2 cellular contexts compared by ENCODE assay signal in the genomic region with DNA sequence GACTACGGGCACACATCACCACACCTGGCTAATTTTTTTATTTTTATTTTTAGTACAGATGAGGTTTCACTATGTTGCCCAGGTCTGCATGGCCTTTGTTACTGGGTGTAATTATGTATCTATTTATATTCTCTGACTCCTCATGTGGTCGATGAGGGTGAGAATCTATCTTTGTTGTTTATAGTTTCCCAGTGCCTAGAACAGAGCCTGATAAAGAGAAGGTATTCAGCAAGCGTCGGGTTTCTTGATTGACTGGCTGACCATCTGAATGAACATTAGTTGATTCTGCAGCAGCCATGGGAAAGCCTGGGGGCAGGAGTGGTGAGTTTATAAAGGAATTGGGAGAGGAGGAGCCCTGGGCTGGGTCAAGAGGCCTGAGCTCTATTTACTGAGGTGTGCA.
TF ChIP-seq lines count a peak whose summit lies in the region.

No MANE protein-coding gene starts in this region.

TF ChIP-seq in GM12878, 131 proteins besides CTCF, POLR2A, EP300 and RAD21 (continued from another document):
- TF ChIP-seq ZNF217 (IDR thresholded peaks at IDR 0.05) (peak; percentile 69; the same call in 1 of the 2 replicates), IKZF2 (IDR thresholded peaks at IDR 0.05) (peak in 1 of 2 experiments; percentile 13; a peak in 1 of 4 replicates), ZNF384 (IDR thresholded peaks at IDR 0.05; ENCODE audit: borderline replicate concordance, low read depth, low read length) (no peak), BMI1 (IDR thresholded peaks at IDR 0.05; ENCODE audit: borderline replicate concordance) (no peak), FOXK2 (IDR thresholded peaks at IDR 0.05) (no peak)
- TF ChIP-seq, protein P1, sequence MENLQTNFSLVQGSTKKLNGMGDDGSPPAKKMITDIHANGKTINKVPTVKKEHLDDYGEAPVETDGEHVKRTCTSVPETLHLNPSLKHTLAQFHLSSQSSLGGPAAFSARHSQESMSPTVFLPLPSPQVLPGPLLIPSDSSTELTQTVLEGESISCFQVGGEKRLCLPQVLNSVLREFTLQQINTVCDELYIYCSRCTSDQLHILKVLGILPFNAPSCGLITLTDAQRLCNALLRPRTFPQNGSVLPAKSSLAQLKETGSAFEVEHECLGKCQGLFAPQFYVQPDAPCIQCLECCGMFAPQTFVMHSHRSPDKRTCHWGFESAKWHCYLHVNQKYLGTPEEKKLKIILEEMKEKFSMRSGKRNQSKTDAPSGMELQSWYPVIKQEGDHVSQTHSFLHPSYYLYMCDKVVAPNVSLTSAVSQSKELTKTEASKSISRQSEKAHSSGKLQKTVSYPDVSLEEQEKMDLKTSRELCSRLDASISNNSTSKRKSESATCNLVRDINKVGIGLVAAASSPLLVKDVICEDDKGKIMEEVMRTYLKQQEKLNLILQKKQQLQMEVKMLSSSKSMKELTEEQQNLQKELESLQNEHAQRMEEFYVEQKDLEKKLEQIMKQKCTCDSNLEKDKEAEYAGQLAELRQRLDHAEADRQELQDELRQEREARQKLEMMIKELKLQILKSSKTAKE (IDR thresholded peaks at IDR 0.05; ENCODE audit: low read depth, poor library complexity, severe bottlenecking), result peak; percentile 39
- TF ChIP-seq, protein P2, sequence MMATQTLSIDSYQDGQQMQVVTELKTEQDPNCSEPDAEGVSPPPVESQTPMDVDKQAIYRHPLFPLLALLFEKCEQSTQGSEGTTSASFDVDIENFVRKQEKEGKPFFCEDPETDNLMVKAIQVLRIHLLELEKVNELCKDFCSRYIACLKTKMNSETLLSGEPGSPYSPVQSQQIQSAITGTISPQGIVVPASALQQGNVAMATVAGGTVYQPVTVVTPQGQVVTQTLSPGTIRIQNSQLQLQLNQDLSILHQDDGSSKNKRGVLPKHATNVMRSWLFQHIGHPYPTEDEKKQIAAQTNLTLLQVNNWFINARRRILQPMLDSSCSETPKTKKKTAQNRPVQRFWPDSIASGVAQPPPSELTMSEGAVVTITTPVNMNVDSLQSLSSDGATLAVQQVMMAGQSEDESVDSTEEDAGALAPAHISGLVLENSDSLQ (IDR thresholded peaks at IDR 0.05), result peak; percentile 75

TF ChIP-seq in HEK293T, 16 proteins besides CTCF, POLR2A, EP300 and RAD21 (continued from another document):
- TF ChIP-seq, protein P2 (IDR thresholded peaks at IDR 0.05), result no peak
- TF ChIP-seq NFRKB (IDR thresholded peaks at IDR 0.05) (no peak), BHLHE40 (IDR thresholded peaks at IDR 0.05; ENCODE audit: borderline replicate concordance) (no peak)
TF ChIP-seq in HEK293T: peak in this region for 0.
